9 cellular contexts compared by ENCODE assay signal in genomic region chr17:39144414-39144813, GRCh38. TPM values are rescaled to one million over a fixed set of nuclear protein-coding genes. Genes with fewer than 3 reads are reported as not detected.
A peak's percentile ranks its signal among the peaks of the same experiment; 100 is the strongest.
DNase-seq lines count a peak whose midpoint lies in the region; ATAC-seq and TF ChIP-seq lines count a peak whose summit lies in the region.
"Had no signal": no experiment of that assay in that cellular context is flagged by ENCODE, and none has a peak within 500 bp of the region (broad histone marks: within the 10 kb centered on the region; RNA-seq: fewer than 3 reads in every experiment).

No MANE protein-coding gene starts in this region.

- no peak overlapping the region for H3K4me3 ChIP-seq in epithelial cell of esophagus (ENCODE audit: low read length)

- peak; percentile 64 for ATAC-seq in omental fat pad (ENCODE audit: low FRiP score)
- ATAC-seq in HG02840 (IDR thresholded peaks at IDR 0.05; ENCODE audit: low FRiP score, unreplicated experiment) = no peak
- ATAC-seq in GM18909 (IDR thresholded peaks at IDR 0.05; ENCODE audit: poor library complexity, unreplicated experiment) = no peak
- ATAC-seq: T-cell had no signal

- DNase-seq in DMS 273 (lab: John Stamatoyannopoulos, UW; ENCODE audit: unreplicated experiment) (peak; percentile 95), NCI-H2196 (lab: John Stamatoyannopoulos, UW; ENCODE audit: unreplicated experiment) (peak; percentile 91), epithelial cell of esophagus (ENCODE audit: low read depth) (peak; percentile 93), omental fat pad (ENCODE audit: low spot score) (peak; percentile 52), inferior parietal cortex (ENCODE audit: extremely low spot score) (no peak)
- no peak for DNase-seq in central memory CD4-positive, alpha-beta T cell
- DNase-seq: T-cell had no signal

- TF ChIP-seq CTCF in epithelial cell of esophagus (IDR thresholded peaks at IDR 0.05; ENCODE audit: insufficient read depth, low read depth, low read length, missing control alignments) (no peak), omental fat pad (IDR thresholded peaks at IDR 0.05) (no peak)

RNA-seq across cellular contexts. Expression of gene PLXDC1, which starts 7.0 kb away (rescaled TPM):
- total RNA-seq in omental fat pad = 10 to 100 TPM in 2 of 4 donors, 1 to 10 TPM in 2; 6.5 to 21.6 (median 9.1) TPM

RNA-seq across cellular contexts. Expression of gene ARL5C, which starts 21.5 kb away (rescaled TPM):
- not detected for total RNA-seq in omental fat pad

RNA-seq across cellular contexts. Expression of gene CACNB1, which starts 53.1 kb away (rescaled TPM):
- 1 to 10 TPM; 3.2 to 3.7 (median 3.5) TPM for total RNA-seq in omental fat pad

RNA-seq across cellular contexts. Expression of gene RPL19, which starts 55.7 kb away (rescaled TPM):
- 1,000 to 10,000 TPM; 2,414 to 2,833 (median 2,579) TPM for total RNA-seq in omental fat pad

Comparison
In these comparisons a context has a peak if more than half of its experiments do, and no peak if none do; other contexts are left out.
1. DNase-seq: peak in DMS 273 (single experiment), NCI-H2196 (single experiment), epithelial cell of esophagus (single experiment) and omental fat pad (single experiment); none in central memory CD4-positive, alpha-beta T cell (single experiment) and inferior parietal cortex (single experiment).